Comparison of ENCODE assay signal across 31 cellular contexts in genomic region chr15:88225484-88225883, GRCh38. TPM values are rescaled to one million over a fixed set of nuclear protein-coding genes. Genes with fewer than 3 reads are reported as not detected.
"Had no signal": no experiment of that assay in that cellular context is flagged by ENCODE, and none has a peak within 500 bp of the region (broad histone marks: within the 10 kb centered on the region; RNA-seq: fewer than 3 reads in every experiment).

No MANE protein-coding gene starts in this region.

- ATAC-seq: activated naive CD8-positive, alpha-beta T cell treated with anti-CD3 and anti-CD28 coated beads, Interleukin-2, amount 50 U/mL, for 24 hours; activated T-cell treated with anti-CD3 and anti-CD28 coated beads, Interleukin-2, amount 50 U/mL, for 72 hours; body of pancreas; effector memory CD8-positive, alpha-beta T cell; gastroesophageal sphincter; heart right ventricle; WTC11 had no signal

- DNase-seq: activated CD4-positive, alpha-beta memory T cell treated with anti-CD3 and anti-CD28 coated beads, Interleukin-2, amount 10 ng/mL, durations not matched to agents 7 days and 5 days; activated CD4-positive, alpha-beta T cell treated with anti-CD3 and anti-CD28 coated beads for 1 hour; activated CD4-positive, alpha-beta T cell treated with anti-CD3 and anti-CD28 coated beads for 4 hours; activated CD4-positive, alpha-beta T cell treated with anti-CD3 and anti-CD28 coated beads, Interleukin-2, amount 10 ng/mL, durations not matched to agents 7 days and 5 days; activated CD4-positive, alpha-beta T cell treated with anti-CD3 and anti-CD28 coated beads, Interleukin-2, amount 50 U/mL, for 4 hours; activated CD8-positive, alpha-beta memory T cell treated with anti-CD3 and anti-CD28 coated beads, Interleukin-2, amount 50 U/mL, for 48 hours; activated naive CD4-positive, alpha-beta T cell treated with anti-CD3 and anti-CD28 coated beads for 36 hours; activated naive CD8-positive, alpha-beta T cell treated with anti-CD3 and anti-CD28 coated beads for 36 hours; activated naive CD8-positive, alpha-beta T cell treated with anti-CD3 and anti-CD28 coated beads, Interleukin-2, amount 50 U/mL, for 24 hours; activated T-cell treated with anti-CD3 and anti-CD28 coated beads for 4 hours; activated T-cell treated with anti-CD3 and anti-CD28 coated beads, Interleukin-2, amount 50 U/mL, for 24 hours; activated T-cell treated with anti-CD3 and anti-CD28 coated beads, Interleukin-2, amount 50 U/mL, for 72 hours; adrenal gland; amygdala; body of pancreas; caudate nucleus; cortex of kidney; dermis blood vessel endothelial cell; effector CD4-positive, alpha-beta T cell; effector memory CD8-positive, alpha-beta T cell; erythroblast; esophagus squamous epithelium; foreskin melanocyte; heart right ventricle; hippocampal formation; T-helper 2 cell had no signal

RNA-seq across cellular contexts. Expression of gene NTRK3, which starts 31.1 kb away (rescaled TPM):
- total RNA-seq: activated CD4-positive, alpha-beta memory T cell treated with anti-CD3 and anti-CD28 coated beads, Interleukin-2, amount 10 ng/mL, durations not matched to agents 7 days and 5 days; activated CD4-positive, alpha-beta T cell treated with anti-CD3 and anti-CD28 coated beads, Interleukin-2, amount 10 ng/mL, durations not matched to agents 7 days and 5 days; activated naive CD8-positive, alpha-beta T cell treated with anti-CD3 and anti-CD28 coated beads for 36 hours; chondrocyte; fibroblast of lung; fibroblast of villous mesenchyme had no signal
